In the genomic region with DNA sequence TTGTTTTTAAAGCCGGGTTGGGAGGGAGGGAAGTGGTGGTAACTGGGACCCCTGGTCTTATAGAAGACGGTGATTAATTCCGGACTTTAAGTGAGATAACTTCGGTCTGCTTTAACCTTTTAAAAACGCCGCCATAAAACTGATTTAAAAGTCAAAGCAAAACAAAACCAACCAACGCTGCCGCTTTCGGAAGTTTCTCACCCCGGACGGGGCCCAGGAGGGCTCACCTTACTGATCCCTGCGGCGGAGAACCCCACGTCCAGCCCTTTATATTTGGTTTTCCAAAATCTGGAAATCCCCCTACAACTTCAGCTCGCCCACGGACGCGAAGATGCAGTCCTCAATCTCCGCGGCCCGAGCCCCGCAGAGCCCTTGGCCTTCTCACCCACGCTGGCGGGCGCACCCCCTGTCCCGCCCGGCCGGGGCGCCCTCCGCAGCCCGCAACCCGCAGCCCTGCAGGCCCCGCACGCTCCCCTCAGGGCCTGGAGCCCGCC, we compare ENCODE assay signal across 8 cellular contexts. TPM values are rescaled to one million over a fixed set of nuclear protein-coding genes. Genes with fewer than 3 reads are reported as not detected.
A peak's percentile ranks its signal among the peaks of the same experiment; 100 is the strongest.
DNase-seq lines count a peak whose midpoint lies in the region; ATAC-seq and TF ChIP-seq lines count a peak whose summit lies in the region.

No MANE protein-coding gene starts in this region.

- H3K27ac ChIP-seq in WERI-Rb-1 (peak overlapping the region; percentile 67), neuronal stem cell (replicated peaks; ENCODE audit: low read length) (no peak overlapping the region)

- peaks cover 12 to 17% of the 10 kb centered on the region in 2 donors for H3K4me1 ChIP-seq in neuronal stem cell (ENCODE audit: control insufficient read depth in 2 of 2, insufficient read depth in 1 of 2, low read depth in 1 of 2, low read length in 2 of 2)

- TF ChIP-seq CTCF in WERI-Rb-1 (IDR thresholded peaks at IDR 0.05; ENCODE audit: low read depth, low read length), result no peak

- H3K4me3 ChIP-seq in WERI-Rb-1 (ENCODE audit: low read depth, low read length) (peak overlapping the region; percentile 94), neuronal stem cell (ENCODE audit: low read length in 2 of 2) (peak overlapping the region; percentile 85 to 92)

- H3K9me3 ChIP-seq in WERI-Rb-1 (ENCODE audit: severe bottlenecking), result no peaks in the 10 kb centered on the region
- H3K9me3 ChIP-seq in neuronal stem cell (replicated peaks in 1 of 2; ENCODE audit: control insufficient read depth in 2 of 2, insufficient read depth in 1 of 2, low read depth in 1 of 2, low read length in 2 of 2), result no peaks in the 10 kb centered on the region

- peak; percentile 58 for ATAC-seq in GM19043 (IDR thresholded peaks at IDR 0.05; ENCODE audit: low read depth, unreplicated experiment)
- ATAC-seq in HG03280 (IDR thresholded peaks at IDR 0.05; ENCODE audit: unreplicated experiment), result peak; percentile 68
- peak; percentile 66 for ATAC-seq in esophagus mucosa

- H3K4ac ChIP-seq in neuronal stem cell (ENCODE audit: low read length), result no peak overlapping the region

- no peak overlapping the region for H2BK5ac ChIP-seq in neuronal stem cell (ENCODE audit: low read length)

- peak overlapping the region; percentile 98 for H2AFZ ChIP-seq in neuronal stem cell (ENCODE audit: low read length)

- DNase-seq in Ammon's horn (ENCODE audit: low spot score) (peak; percentile 33), WERI-Rb-1 (no peak), neuronal stem cell (ENCODE audit: low spot score) (no peak), SIG-M5 (lab: John Stamatoyannopoulos, UW) (no peak), mesenteric fat pad (ENCODE audit: low spot score) (no peak)

- H3K14ac ChIP-seq in neuronal stem cell (ENCODE audit: low read length), result no peak overlapping the region

- H3K23ac ChIP-seq in neuronal stem cell (ENCODE audit: low read depth, low read length, poor library complexity), result peak overlapping the region; percentile 59

- no peaks in the 10 kb centered on the region for H3K27me3 ChIP-seq in WERI-Rb-1 (ENCODE audit: insufficient read depth, low read depth, severe bottlenecking)
- H3K27me3 ChIP-seq in neuronal stem cell (ENCODE audit: control insufficient read depth in 3 of 3, insufficient read depth in 3 of 3, low read depth in 1 of 3, low read length in 3 of 3), result peaks cover 0 to 4% (median 0%) of the 10 kb centered on the region in 3 experiments

- no peak overlapping the region for H2BK12ac ChIP-seq in neuronal stem cell (ENCODE audit: low read length)

- H3K18ac ChIP-seq in neuronal stem cell (ENCODE audit: low read length), result peak overlapping the region; percentile 93

- H2BK15ac ChIP-seq in neuronal stem cell (ENCODE audit: low read length), result no peak overlapping the region

- H3K79me1 ChIP-seq in neuronal stem cell (ENCODE audit: low read depth, low read length), result no peaks in the 10 kb centered on the region

- H4K8ac ChIP-seq in neuronal stem cell (ENCODE audit: low read depth, low read length), result no peak overlapping the region

- peak overlapping the region; percentile 43 for H2BK120ac ChIP-seq in neuronal stem cell (ENCODE audit: low read depth, low read length)

- H3K9ac ChIP-seq in neuronal stem cell (ENCODE audit: low read depth, low read length, poor library complexity), result peak overlapping the region; percentile 79

- peak overlapping the region; percentile 56 for H3K4me2 ChIP-seq in neuronal stem cell (ENCODE audit: insufficient read depth, low read length, poor library complexity, severe bottlenecking)

- H4K91ac ChIP-seq in neuronal stem cell (ENCODE audit: low read depth, low read length, poor library complexity), result no peak overlapping the region

- WGBS in neuronal stem cell (ENCODE audit: extremely low coverage in 2 of 2, insufficient read length in 2 of 2, insufficient replicate concordance in 1 of 2), 2 donors, result no CpG with 5 or more reads among the region's 35 CpGs

- H2AK5ac ChIP-seq in neuronal stem cell (ENCODE audit: low read depth, low read length), result peak overlapping the region; percentile 86

- 0 out of 2 replicates have a peak, but pooled peaks cover 3% of the 10 kb centered on the region for H3K36me3 ChIP-seq in WERI-Rb-1
- H3K36me3 ChIP-seq in neuronal stem cell (replicated peaks in 1 of 2; ENCODE audit: control insufficient read depth in 2 of 2, insufficient read depth in 2 of 2, low read length in 2 of 2), result peaks cover 0 to 20% of the 10 kb centered on the region in 2 donors

RNA-seq across cellular contexts. Expression of a gene that starts 0.4 kb away (rescaled TPM):
- total RNA-seq in esophagus mucosa (15.3 TPM), mesenteric fat pad (10.1 TPM)
- polyA plus RNA-seq in neuronal stem cell (2013, experiment 1 of 2), result 16.2 TPM
- 16.8 TPM for polyA plus RNA-seq in neuronal stem cell (2013, experiment 2 of 2)

RNA-seq across cellular contexts. Expression of a gene that starts 29.6 kb away (rescaled TPM):
- total RNA-seq in esophagus mucosa, result 0.28 TPM
- not detected for polyA plus RNA-seq in neuronal stem cell (2013, experiment 1 of 2)
- not detected for polyA plus RNA-seq in neuronal stem cell (2013, experiment 2 of 2)
- total RNA-seq in mesenteric fat pad, result not detected
